1 cellular context compared by ENCODE assay signal in genomic region chr22:50250555-50251471, GRCh38.
TF ChIP-seq lines count a peak whose summit lies in the region.

TSS of gene HDAC10 (minus strand) at chr22:50251265. CDS start at chr22:50251032, 233 bp downstream.

TF ChIP-seq in HepG2, 621 proteins besides CTCF, POLR2A, EP300 and RAD21 (continued from another document and continues in another):
- TF ChIP-seq HBP1 (CRISPR knock-in tag; IDR thresholded peaks at IDR 0.05; ENCODE audit: low read depth) = 0 out of 2 replicates have a peak, but pooled peaks have one; percentile 71
- TF ChIP-seq MAZ (IDR thresholded peaks at IDR 0.05; ENCODE audit: borderline replicate concordance, low read depth, low read length) = no peak
- TF ChIP-seq MAZ (CRISPR knock-in tag; IDR thresholded peaks at IDR 0.05; ENCODE audit: low read depth) = peak; percentile 14; the same call in 1 of the 2 replicates
- TF ChIP-seq MTF1 (CRISPR knock-in tag; IDR thresholded peaks at IDR 0.05) = no peak
- no peak for TF ChIP-seq ZBTB40 (IDR thresholded peaks at IDR 0.05)
- peak; percentile 80 for TF ChIP-seq ZBTB40 (CRISPR knock-in tag; IDR thresholded peaks at IDR 0.05)
- peak; percentile 100 for TF ChIP-seq AKAP8 (CRISPR knock-in tag; IDR thresholded peaks at IDR 0.05)
- TF ChIP-seq NCOA1 (CRISPR knock-in tag; IDR thresholded peaks at IDR 0.05) = peak; percentile 90; the same call in 1 of the 2 replicates
- TF ChIP-seq PPARG (CRISPR knock-in tag; conservative IDR thresholded peaks at IDR 0.05) = no peak
- TF ChIP-seq ZNF687 (CRISPR knock-in tag; IDR thresholded peaks at IDR 0.05) = peak; percentile 90
- no peak; the same call in 1 of the 2 replicates for TF ChIP-seq CSRNP1 (CRISPR knock-in tag; IDR thresholded peaks at IDR 0.05)
- no peak for TF ChIP-seq MATR3 (CRISPR knock-in tag; IDR thresholded peaks at IDR 0.05)
- 0 out of 2 replicates have a peak, but pooled peaks have one; percentile 31 for TF ChIP-seq KLF15 (CRISPR knock-in tag; IDR thresholded peaks at IDR 0.05; ENCODE audit: borderline replicate concordance)
- peak; percentile 76; the same call in 1 of the 2 replicates for TF ChIP-seq ZNF234 (CRISPR knock-in tag; conservative IDR thresholded peaks at IDR 0.05)
- TF ChIP-seq FOXC1 (CRISPR knock-in tag; IDR thresholded peaks at IDR 0.05; ENCODE audit: borderline replicate concordance) = peak; percentile 77
- TF ChIP-seq, protein P1, sequence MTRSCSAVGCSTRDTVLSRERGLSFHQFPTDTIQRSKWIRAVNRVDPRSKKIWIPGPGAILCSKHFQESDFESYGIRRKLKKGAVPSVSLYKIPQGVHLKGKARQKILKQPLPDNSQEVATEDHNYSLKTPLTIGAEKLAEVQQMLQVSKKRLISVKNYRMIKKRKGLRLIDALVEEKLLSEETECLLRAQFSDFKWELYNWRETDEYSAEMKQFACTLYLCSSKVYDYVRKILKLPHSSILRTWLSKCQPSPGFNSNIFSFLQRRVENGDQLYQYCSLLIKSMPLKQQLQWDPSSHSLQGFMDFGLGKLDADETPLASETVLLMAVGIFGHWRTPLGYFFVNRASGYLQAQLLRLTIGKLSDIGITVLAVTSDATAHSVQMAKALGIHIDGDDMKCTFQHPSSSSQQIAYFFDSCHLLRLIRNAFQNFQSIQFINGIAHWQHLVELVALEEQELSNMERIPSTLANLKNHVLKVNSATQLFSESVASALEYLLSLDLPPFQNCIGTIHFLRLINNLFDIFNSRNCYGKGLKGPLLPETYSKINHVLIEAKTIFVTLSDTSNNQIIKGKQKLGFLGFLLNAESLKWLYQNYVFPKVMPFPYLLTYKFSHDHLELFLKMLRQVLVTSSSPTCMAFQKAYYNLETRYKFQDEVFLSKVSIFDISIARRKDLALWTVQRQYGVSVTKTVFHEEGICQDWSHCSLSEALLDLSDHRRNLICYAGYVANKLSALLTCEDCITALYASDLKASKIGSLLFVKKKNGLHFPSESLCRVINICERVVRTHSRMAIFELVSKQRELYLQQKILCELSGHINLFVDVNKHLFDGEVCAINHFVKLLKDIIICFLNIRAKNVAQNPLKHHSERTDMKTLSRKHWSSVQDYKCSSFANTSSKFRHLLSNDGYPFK (CRISPR knock-in tag; IDR thresholded peaks at IDR 0.05; ENCODE audit: borderline replicate concordance) = no peak
- TF ChIP-seq LCORL (IDR thresholded peaks at IDR 0.05) = no peak
- peak; percentile 85 for TF ChIP-seq LCORL (CRISPR knock-in tag; IDR thresholded peaks at IDR 0.05)
- no peak for TF ChIP-seq HMG20B (CRISPR knock-in tag; conservative IDR thresholded peaks at IDR 0.05)
- peak; percentile 70; the same call in 1 of the 2 replicates for TF ChIP-seq SPEN (CRISPR knock-in tag; IDR thresholded peaks at IDR 0.05; ENCODE audit: low read depth)
- TF ChIP-seq, protein P2, sequence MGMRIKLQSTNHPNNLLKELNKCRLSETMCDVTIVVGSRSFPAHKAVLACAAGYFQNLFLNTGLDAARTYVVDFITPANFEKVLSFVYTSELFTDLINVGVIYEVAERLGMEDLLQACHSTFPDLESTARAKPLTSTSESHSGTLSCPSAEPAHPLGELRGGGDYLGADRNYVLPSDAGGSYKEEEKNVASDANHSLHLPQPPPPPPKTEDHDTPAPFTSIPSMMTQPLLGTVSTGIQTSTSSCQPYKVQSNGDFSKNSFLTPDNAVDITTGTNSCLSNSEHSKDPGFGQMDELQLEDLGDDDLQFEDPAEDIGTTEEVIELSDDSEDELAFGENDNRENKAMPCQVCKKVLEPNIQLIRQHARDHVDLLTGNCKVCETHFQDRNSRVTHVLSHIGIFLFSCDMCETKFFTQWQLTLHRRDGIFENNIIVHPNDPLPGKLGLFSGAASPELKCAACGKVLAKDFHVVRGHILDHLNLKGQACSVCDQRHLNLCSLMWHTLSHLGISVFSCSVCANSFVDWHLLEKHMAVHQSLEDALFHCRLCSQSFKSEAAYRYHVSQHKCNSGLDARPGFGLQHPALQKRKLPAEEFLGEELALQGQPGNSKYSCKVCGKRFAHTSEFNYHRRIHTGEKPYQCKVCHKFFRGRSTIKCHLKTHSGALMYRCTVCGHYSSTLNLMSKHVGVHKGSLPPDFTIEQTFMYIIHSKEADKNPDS (CRISPR knock-in tag; IDR thresholded peaks at IDR 0.05) = 0 out of 2 replicates have a peak, but pooled peaks have one; percentile 78
- TF ChIP-seq ZNF256 (CRISPR knock-in tag; conservative IDR thresholded peaks at IDR 0.05) = 0 out of 2 replicates have a peak, but pooled peaks have one; percentile 41
- TF ChIP-seq, protein P3, sequence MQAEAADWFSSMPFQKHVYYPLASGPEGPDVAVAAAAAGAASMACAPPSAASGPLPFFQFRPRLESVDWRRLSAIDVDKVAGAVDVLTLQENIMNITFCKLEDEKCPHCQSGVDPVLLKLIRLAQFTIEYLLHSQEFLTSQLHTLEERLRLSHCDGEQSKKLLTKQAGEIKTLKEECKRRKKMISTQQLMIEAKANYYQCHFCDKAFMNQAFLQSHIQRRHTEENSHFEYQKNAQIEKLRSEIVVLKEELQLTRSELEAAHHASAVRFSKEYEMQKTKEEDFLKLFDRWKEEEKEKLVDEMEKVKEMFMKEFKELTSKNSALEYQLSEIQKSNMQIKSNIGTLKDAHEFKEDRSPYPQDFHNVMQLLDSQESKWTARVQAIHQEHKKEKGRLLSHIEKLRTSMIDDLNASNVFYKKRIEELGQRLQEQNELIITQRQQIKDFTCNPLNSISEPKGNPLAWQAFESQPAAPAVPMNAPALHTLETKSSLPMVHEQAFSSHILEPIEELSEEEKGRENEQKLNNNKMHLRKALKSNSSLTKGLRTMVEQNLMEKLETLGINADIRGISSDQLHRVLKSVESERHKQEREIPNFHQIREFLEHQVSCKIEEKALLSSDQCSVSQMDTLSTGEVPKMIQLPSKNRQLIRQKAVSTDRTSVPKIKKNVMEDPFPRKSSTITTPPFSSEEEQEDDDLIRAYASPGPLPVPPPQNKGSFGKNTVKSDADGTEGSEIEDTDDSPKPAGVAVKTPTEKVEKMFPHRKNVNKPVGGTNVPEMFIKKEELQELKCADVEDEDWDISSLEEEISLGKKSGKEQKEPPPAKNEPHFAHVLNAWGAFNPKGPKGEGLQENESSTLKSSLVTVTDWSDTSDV (CRISPR knock-in tag; IDR thresholded peaks at IDR 0.05) = peak; percentile 97
- TF ChIP-seq KDM5B (CRISPR knock-in tag; IDR thresholded peaks at IDR 0.05; ENCODE audit: borderline replicate concordance) = peak; percentile 72; the same call in 1 of the 2 replicates
- 0 out of 2 replicates have a peak, but pooled peaks have one; percentile 71 for TF ChIP-seq THAP8 (CRISPR knock-in tag; IDR thresholded peaks at IDR 0.05; ENCODE audit: borderline replicate concordance)
